ENCODE assay signal across 1 cellular context in the genomic region with DNA sequence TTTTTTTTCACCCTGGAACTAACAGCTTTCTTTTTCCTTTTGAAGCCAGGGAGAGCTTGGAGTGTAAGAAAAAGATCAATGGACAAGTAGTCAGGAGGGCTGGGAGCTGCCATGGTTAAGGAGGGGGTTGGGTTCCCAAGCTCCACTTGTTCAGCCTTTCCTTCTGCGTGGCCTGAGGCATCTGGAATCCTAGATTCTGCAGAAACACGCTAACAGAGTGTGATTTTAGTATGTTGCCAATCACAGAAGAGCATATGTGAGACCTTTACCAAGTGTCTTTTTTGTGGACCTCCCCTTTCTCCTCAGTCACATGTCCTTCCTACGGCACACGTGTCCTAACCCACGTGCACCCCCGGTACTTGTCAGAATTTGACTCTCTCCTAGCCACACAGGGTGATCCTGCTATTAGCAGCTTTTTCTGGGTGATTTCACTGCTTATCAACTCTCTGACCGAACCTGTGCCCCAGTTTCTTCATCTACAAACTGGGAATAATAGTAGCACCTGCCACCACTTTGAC.
TF ChIP-seq lines count a peak whose summit lies in the region.

No MANE protein-coding gene starts in this region.

TF ChIP-seq in GM12878, 131 proteins besides CTCF, POLR2A, EP300 and RAD21 (continued from another document):
- no peak for TF ChIP-seq ZNF24 (IDR thresholded peaks at IDR 0.05)
